1 cellular context compared by ENCODE assay signal in the genomic region with DNA sequence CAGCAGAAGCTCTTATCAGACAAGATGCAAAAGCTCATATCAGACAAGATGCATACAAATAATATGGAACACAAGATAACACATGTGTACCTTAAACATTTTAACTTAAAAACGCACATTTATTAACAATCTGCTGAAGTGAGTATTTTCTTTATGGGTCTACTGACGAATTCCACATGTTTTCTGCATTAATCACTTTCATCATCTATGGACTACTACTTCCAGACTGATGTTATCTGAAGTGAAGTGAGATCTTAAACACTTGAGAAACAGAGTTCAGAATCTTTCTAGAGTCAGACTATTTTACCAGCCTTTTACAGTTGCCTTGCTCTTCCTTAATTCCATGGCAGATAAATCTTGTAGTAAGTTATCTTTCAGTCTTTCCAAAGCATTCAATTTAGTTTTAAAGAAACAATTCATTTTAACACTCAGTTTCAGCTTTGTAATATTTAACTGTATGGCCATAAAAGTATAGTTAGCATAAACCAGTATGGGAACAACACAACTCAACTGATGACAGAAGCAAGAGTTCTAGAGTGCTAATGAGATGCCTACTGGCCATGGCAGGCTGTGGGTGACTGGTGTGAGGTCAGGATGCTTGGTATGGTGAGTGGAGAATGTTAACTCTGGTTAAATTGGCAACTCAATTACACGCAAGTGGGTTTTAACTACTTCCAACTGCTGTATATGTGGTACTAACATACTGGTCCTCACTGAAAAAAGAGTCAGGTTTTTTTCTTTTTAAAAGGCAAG.
TF ChIP-seq lines count a peak whose summit lies in the region.

No MANE protein-coding gene starts in this region.

TF ChIP-seq in IMR-90, 13 proteins besides CTCF, POLR2A, EP300 and RAD21:
- TF ChIP-seq NFE2L2 (IDR thresholded peaks at IDR 0.05; ENCODE audit: low read depth, low read length) (no peak), SMC3 (IDR thresholded peaks at IDR 0.05; ENCODE audit: low read depth, low read length) (no peak), RFX5 (IDR thresholded peaks at IDR 0.05; ENCODE audit: low read depth, low read length) (no peak), MXI1 (IDR thresholded peaks at IDR 0.05; ENCODE audit: borderline replicate concordance, low read depth, low read length) (no peak), RCOR1 (IDR thresholded peaks at IDR 0.05; ENCODE audit: insufficient replicate concordance, low read length) (no peak), FOS (IDR thresholded peaks at IDR 0.05; ENCODE audit: low read depth, low read length) (no peak), CHD1 (IDR thresholded peaks at IDR 0.05; ENCODE audit: low read depth, low read length) (no peak), MAZ (IDR thresholded peaks at IDR 0.05; ENCODE audit: borderline replicate concordance, low read depth, low read length) (no peak)
- TF ChIP-seq, protein P1, sequence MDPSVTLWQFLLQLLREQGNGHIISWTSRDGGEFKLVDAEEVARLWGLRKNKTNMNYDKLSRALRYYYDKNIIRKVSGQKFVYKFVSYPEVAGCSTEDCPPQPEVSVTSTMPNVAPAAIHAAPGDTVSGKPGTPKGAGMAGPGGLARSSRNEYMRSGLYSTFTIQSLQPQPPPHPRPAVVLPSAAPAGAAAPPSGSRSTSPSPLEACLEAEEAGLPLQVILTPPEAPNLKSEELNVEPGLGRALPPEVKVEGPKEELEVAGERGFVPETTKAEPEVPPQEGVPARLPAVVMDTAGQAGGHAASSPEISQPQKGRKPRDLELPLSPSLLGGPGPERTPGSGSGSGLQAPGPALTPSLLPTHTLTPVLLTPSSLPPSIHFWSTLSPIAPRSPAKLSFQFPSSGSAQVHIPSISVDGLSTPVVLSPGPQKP (IDR thresholded peaks at IDR 0.05; ENCODE audit: borderline replicate concordance, low read depth, low read length), result no peak
- TF ChIP-seq, protein P2, sequence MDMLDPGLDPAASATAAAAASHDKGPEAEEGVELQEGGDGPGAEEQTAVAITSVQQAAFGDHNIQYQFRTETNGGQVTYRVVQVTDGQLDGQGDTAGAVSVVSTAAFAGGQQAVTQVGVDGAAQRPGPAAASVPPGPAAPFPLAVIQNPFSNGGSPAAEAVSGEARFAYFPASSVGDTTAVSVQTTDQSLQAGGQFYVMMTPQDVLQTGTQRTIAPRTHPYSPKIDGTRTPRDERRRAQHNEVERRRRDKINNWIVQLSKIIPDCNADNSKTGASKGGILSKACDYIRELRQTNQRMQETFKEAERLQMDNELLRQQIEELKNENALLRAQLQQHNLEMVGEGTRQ (IDR thresholded peaks at IDR 0.05; ENCODE audit: low read depth, low read length), result no peak
